Comparison of ENCODE assay signal across 9 cellular contexts in genomic region chr16:58639836-58640235, GRCh38.
"Had no signal": no experiment of that assay in that cellular context is flagged by ENCODE, and none has a peak within 500 bp of the region (broad histone marks: within the 10 kb centered on the region; RNA-seq: fewer than 3 reads in every experiment).

No MANE protein-coding gene starts in this region.

- H2AFZ ChIP-seq: GM23248 had no signal

- H3K9ac ChIP-seq: GM23248 had no signal

- H3K27ac Mint-ChIP-seq: HFFc6 had no signal

- H3K4me3 ChIP-seq: GM23248, HAP-1, K562 had no signal

- ATAC-seq: HCT116, K562 had no signal

- H3K27ac ChIP-seq: GM23248, HL-60 had no signal

- H3K4me1 ChIP-seq: HAP-1 had no signal

- H3K4me3 Mint-ChIP-seq: HFFc6 had no signal

- H3K36me3 ChIP-seq: HAP-1 had no signal

- H3K9me3 ChIP-seq: HAP-1 had no signal

- H3K9me3 Mint-ChIP-seq: HFFc6 had no signal

- DNase-seq: GM23248, GOT3, H7, HFFc6, IMR-90 had no signal
